In the genomic region with DNA sequence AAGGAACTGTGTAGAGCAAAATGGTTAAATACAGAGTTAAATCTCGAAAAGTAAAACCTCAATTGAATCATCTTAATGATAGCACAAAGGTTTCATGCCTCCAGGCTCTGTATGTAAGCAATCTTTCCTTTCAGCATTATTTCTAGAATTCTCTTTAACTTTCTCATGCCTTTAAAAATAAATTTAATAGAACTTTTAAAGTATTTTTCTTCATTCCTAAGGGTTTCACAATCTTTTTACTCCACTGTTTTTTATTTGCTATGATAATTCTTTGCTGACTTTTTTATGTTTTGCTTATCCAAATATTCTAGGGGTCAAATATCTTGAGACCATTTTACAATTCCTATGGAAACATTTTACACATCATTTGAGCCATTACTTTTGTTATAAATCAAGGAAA, we compare ENCODE assay signal across 24 cellular contexts.
DNase-seq lines count a peak whose midpoint lies in the region; ATAC-seq and TF ChIP-seq lines count a peak whose summit lies in the region.
"Had no signal": no experiment of that assay in that cellular context is flagged by ENCODE, and none has a peak within 500 bp of the region (broad histone marks: within the 10 kb centered on the region; RNA-seq: fewer than 3 reads in every experiment).

No MANE protein-coding gene starts in this region.

- H3K4me3 ChIP-seq in AG04449 (ENCODE audit: low read depth, low read length): no peak overlapping the region
- 0 out of 2 replicates have a peak overlapping the region, but pooled peaks have one; percentile 4 for H3K4me3 ChIP-seq in SK-N-MC
- H3K4me3 ChIP-seq: BLaER1 treated with 17β-estradiol and CSF1 and Interleukin-3, amounts not matched to agents 10 nM and 100 nM; K562 had no signal

- CTCF ChIA-PET in AG04449 (lab: Yijun Ruan, JAX): no interaction called here
- CTCF ChIA-PET in activated CD8-positive, alpha-beta T cell treated with anti-CD3 and anti-CD28 coated beads, Interleukin-2, amount 10 ng/mL, durations not matched to agents 7 days and 5 days (lab: Charles Lee): no interaction called here

- no peaks in the 10 kb centered on the region for H3K4me1 Mint-ChIP-seq in activated CD8-positive, alpha-beta T cell treated with anti-CD3 and anti-CD28 coated beads, Interleukin-2, amount 10 ng/mL, durations not matched to agents 7 days and 5 days (ENCODE audit: low read depth)

- H3K27ac Mint-ChIP-seq in activated CD8-positive, alpha-beta T cell treated with anti-CD3 and anti-CD28 coated beads, Interleukin-2, amount 10 ng/mL, durations not matched to agents 7 days and 5 days: no peak overlapping the region
- H3K27ac Mint-ChIP-seq: CD4-positive, alpha-beta T cell had no signal

- no peaks in the 10 kb centered on the region for H3K9me3 Mint-ChIP-seq in activated CD8-positive, alpha-beta T cell treated with anti-CD3 and anti-CD28 coated beads, Interleukin-2, amount 10 ng/mL, durations not matched to agents 7 days and 5 days (ENCODE audit: insufficient read depth)
- H3K9me3 Mint-ChIP-seq: CD4-positive, alpha-beta T cell had no signal

- H3K9me3 ChIP-seq in SK-N-MC (ENCODE audit: low read depth, low read length): no peaks in the 10 kb centered on the region
- H3K9me3 ChIP-seq: BLaER1 treated with 17β-estradiol and CSF1 and Interleukin-3, amounts not matched to agents 10 nM and 100 nM had no signal

- no peak overlapping the region for H3K9ac ChIP-seq in SK-N-MC (ENCODE audit: insufficient read length)
- H3K9ac ChIP-seq: BLaER1 treated with 17β-estradiol and CSF1 and Interleukin-3, amounts not matched to agents 10 nM and 100 nM had no signal

- H3K27me3 Mint-ChIP-seq in activated CD8-positive, alpha-beta T cell treated with anti-CD3 and anti-CD28 coated beads, Interleukin-2, amount 10 ng/mL, durations not matched to agents 7 days and 5 days (ENCODE audit: low read depth): no peaks in the 10 kb centered on the region

- POLR2A ChIA-PET in AG04449 (lab: Yijun Ruan, JAX): no interaction called here
- POLR2A ChIA-PET in activated CD8-positive, alpha-beta T cell treated with anti-CD3 and anti-CD28 coated beads, Interleukin-2, amount 10 ng/mL, durations not matched to agents 7 days and 5 days (lab: Charles Lee): no interaction called here

- no peak overlapping the region for H3K4me3 Mint-ChIP-seq in activated CD8-positive, alpha-beta T cell treated with anti-CD3 and anti-CD28 coated beads, Interleukin-2, amount 10 ng/mL, durations not matched to agents 7 days and 5 days
- H3K4me3 Mint-ChIP-seq: CD4-positive, alpha-beta T cell had no signal

- TF ChIP-seq CTCF in AG04449 (IDR thresholded peaks at IDR 0.05; ENCODE audit: insufficient read depth, low read length, missing control alignments): no peak

- DNase-seq in AG04449 (ENCODE audit: low read depth, low spot score): peak; percentile 26
- DNase-seq in GM04503 (ENCODE audit: low read depth): peak; percentile 7
- peak; percentile 50 for DNase-seq in SK-N-MC (ENCODE audit: low read depth, low spot score)
- peak; percentile 27 for DNase-seq in fibroblast of gingiva (ENCODE audit: low read depth)
- DNase-seq in activated CD8-positive, alpha-beta T cell treated with anti-CD3 and anti-CD28 coated beads, Interleukin-2, amount 10 ng/mL, durations not matched to agents 7 days and 5 days: no peak
- DNase-seq in T-helper 1 cell: no peak
- DNase-seq in NCI-H446 treated with DMSO at 0.1 percent for 48 hours (lab: John Stamatoyannopoulos, UW): no peak
- DNase-seq: CD4-positive, alpha-beta T cell; Kasumi-1; MV-4-11; NCI-H1105; NCI-H1436 treated with DMSO at 0.1 percent for 48 hours; NCI-H1930; NCI-H2107; NCI-H446; NCI-H526; RPMI8226; SHP77 had no signal

- H3K27ac ChIP-seq in SK-N-MC: peak overlapping the region; percentile 63
- H3K27ac ChIP-seq: 22Rv1; BLaER1 treated with 17β-estradiol and CSF1 and Interleukin-3, amounts not matched to agents 10 nM and 100 nM had no signal

- no peaks in the 10 kb centered on the region for H3K36me3 ChIP-seq in SK-N-MC (ENCODE audit: insufficient read depth, low read length)

- no peak for ATAC-seq in activated CD8-positive, alpha-beta T cell treated with anti-CD3 and anti-CD28 coated beads, Interleukin-2, amount 10 ng/mL, durations not matched to agents 7 days and 5 days
- no peak for ATAC-seq in HG02610 (IDR thresholded peaks at IDR 0.05; ENCODE audit: unreplicated experiment)
- ATAC-seq: HCT116, HepG2, K562 had no signal

- no peaks in the 10 kb centered on the region for H3K36me3 Mint-ChIP-seq in activated CD8-positive, alpha-beta T cell treated with anti-CD3 and anti-CD28 coated beads, Interleukin-2, amount 10 ng/mL, durations not matched to agents 7 days and 5 days (ENCODE audit: low read depth)

Comparison
In these comparisons a context has a peak if more than half of its experiments do, and no peak if none do; other contexts are left out.
1. DNase-seq: peak in AG04449 (single experiment), GM04503 (single experiment), SK-N-MC (single experiment) and fibroblast of gingiva (single experiment); none in activated CD8-positive, alpha-beta T cell treated with anti-CD3 and anti-CD28 coated beads, Interleukin-2, amount 10 ng/mL, durations not matched to agents 7 days and 5 days (single experiment), T-helper 1 cell (0 of 5) and NCI-H446 treated with DMSO at 0.1 percent for 48 hours (single experiment).